Comparison of ENCODE assay signal across 9 cellular contexts in genomic region chr6:13397359-13398080, GRCh38.
DNase-seq lines count a peak whose midpoint lies in the region; ATAC-seq and TF ChIP-seq lines count a peak whose summit lies in the region.
"Had no signal": no experiment of that assay in that cellular context is flagged by ENCODE, and none has a peak within 500 bp of the region (broad histone marks: within the 10 kb centered on the region; RNA-seq: fewer than 3 reads in every experiment).

No MANE protein-coding gene starts in this region.

- H3K4me3 Mint-ChIP-seq in endodermal cell (no peak overlapping the region), type B pancreatic cell (no peak overlapping the region)
- H3K4me3 Mint-ChIP-seq: activated naive CD8-positive, alpha-beta T cell treated with anti-CD3 and anti-CD28 coated beads, Interleukin-2, amount 10 ng/mL, durations not matched to agents 7 days and 5 days had no signal

- peaks cover 6% of the 10 kb centered on the region for H3K27me3 Mint-ChIP-seq in endodermal cell (ENCODE audit: insufficient read depth)
- peaks cover 3% of the 10 kb centered on the region for H3K27me3 Mint-ChIP-seq in type B pancreatic cell
- H3K27me3 Mint-ChIP-seq: activated naive CD8-positive, alpha-beta T cell treated with anti-CD3 and anti-CD28 coated beads, Interleukin-2, amount 10 ng/mL, durations not matched to agents 7 days and 5 days had no signal

- TF ChIP-seq CTCF in GM12865 (IDR thresholded peaks at IDR 0.05; ENCODE audit: insufficient read depth, low read depth, low read length, missing control alignments) (no peak), endodermal cell (conservative IDR thresholded peaks at IDR 0.05) (peak; percentile 53), type B pancreatic cell (conservative IDR thresholded peaks at IDR 0.05) (no peak)

- H3K4me1 Mint-ChIP-seq in endodermal cell, result peaks cover 13% of the 10 kb centered on the region
- H3K4me1 Mint-ChIP-seq in type B pancreatic cell (ENCODE audit: unreplicated experiment), result peaks cover 23% of the 10 kb centered on the region

- H3K36me3 Mint-ChIP-seq in endodermal cell (ENCODE audit: low read depth) (no peaks in the 10 kb centered on the region), type B pancreatic cell (no peaks in the 10 kb centered on the region)
- H3K36me3 Mint-ChIP-seq: activated naive CD8-positive, alpha-beta T cell treated with anti-CD3 and anti-CD28 coated beads, Interleukin-2, amount 10 ng/mL, durations not matched to agents 7 days and 5 days had no signal

- H3K4me3 ChIP-seq in GM12865 (ENCODE audit: low read depth, low read length) (no peak overlapping the region), endodermal cell (ENCODE audit: low read length) (no peak overlapping the region)

- H3K9me3 ChIP-seq in endodermal cell (ENCODE audit: control insufficient read depth, low read length), result no peaks in the 10 kb centered on the region

- H3K9me3 Mint-ChIP-seq in endodermal cell (no peaks in the 10 kb centered on the region), type B pancreatic cell (no peaks in the 10 kb centered on the region)
- H3K9me3 Mint-ChIP-seq: activated naive CD8-positive, alpha-beta T cell treated with anti-CD3 and anti-CD28 coated beads, Interleukin-2, amount 10 ng/mL, durations not matched to agents 7 days and 5 days had no signal

- H3K27ac ChIP-seq in endodermal cell (ENCODE audit: low read depth, low read length), result no peak overlapping the region

- H3K4me1 ChIP-seq in endodermal cell (ENCODE audit: control insufficient read depth, insufficient read depth, low read length), result no peaks in the 10 kb centered on the region

- H3K9ac ChIP-seq in endodermal cell (ENCODE audit: extremely low read depth, low read length, poor library complexity, severe bottlenecking), result no peak overlapping the region

- WGBS in endodermal cell (ENCODE audit: insufficient coverage in 1 of 2, insufficient read length in 1 of 2), 2 experiments, result 76 to 100% methylated on average over 3 to 9 of the region's 9 CpGs

- H3K27ac Mint-ChIP-seq in endodermal cell, result no peak overlapping the region
- H3K27ac Mint-ChIP-seq in type B pancreatic cell, result peak overlapping the region; percentile 50
- H3K27ac Mint-ChIP-seq: activated naive CD8-positive, alpha-beta T cell treated with anti-CD3 and anti-CD28 coated beads, Interleukin-2, amount 10 ng/mL, durations not matched to agents 7 days and 5 days had no signal

- DNase-seq in GM12865 (ENCODE audit: low read depth) (peak; percentile 81), HUDEP-2 (lab: John Stamatoyannopoulos, UW; ENCODE audit: unreplicated experiment in 76 of 76) (peak in 44 of 76 experiments; percentile 6 to 62 (median 31)), endodermal cell (no peak), type B pancreatic cell (ENCODE audit: extremely low spot score, unreplicated experiment) (no peak), KG1 (lab: John Stamatoyannopoulos, UW) (no peak), T-helper 9 cell (no peak)
- DNase-seq in stimulated activated CD4-positive, alpha-beta T cell treated with anti-CD3 and anti-CD28 coated beads, Interleukin-4, amount 100 ng/mL, for 4 hours, result no peak
- DNase-seq: activated naive CD8-positive, alpha-beta T cell treated with anti-CD3 and anti-CD28 coated beads, Interleukin-2, amount 10 ng/mL, durations not matched to agents 7 days and 5 days had no signal

- peak; percentile 78 for ATAC-seq in GM21576 (IDR thresholded peaks at IDR 0.05; ENCODE audit: unreplicated experiment)

- H3K27me3 ChIP-seq in endodermal cell (ENCODE audit: control insufficient read depth, insufficient read depth, low read length, poor library complexity, severe bottlenecking), result no peaks in the 10 kb centered on the region

- H3K36me3 ChIP-seq in endodermal cell (ENCODE audit: control insufficient read depth, insufficient read depth, low read length), result no peaks in the 10 kb centered on the region

Comparison
In these comparisons a context has a peak if more than half of its experiments do, and no peak if none do; other contexts are left out.
1. DNase-seq: peak in GM12865 (single experiment) and HUDEP-2 (44 of 76); none in endodermal cell (single experiment), type B pancreatic cell (single experiment), KG1 (single experiment), T-helper 9 cell (single experiment) and stimulated activated CD4-positive, alpha-beta T cell treated with anti-CD3 and anti-CD28 coated beads, Interleukin-4, amount 100 ng/mL, for 4 hours (0 of 2).